14 cellular contexts compared by ENCODE assay signal in the genomic region with DNA sequence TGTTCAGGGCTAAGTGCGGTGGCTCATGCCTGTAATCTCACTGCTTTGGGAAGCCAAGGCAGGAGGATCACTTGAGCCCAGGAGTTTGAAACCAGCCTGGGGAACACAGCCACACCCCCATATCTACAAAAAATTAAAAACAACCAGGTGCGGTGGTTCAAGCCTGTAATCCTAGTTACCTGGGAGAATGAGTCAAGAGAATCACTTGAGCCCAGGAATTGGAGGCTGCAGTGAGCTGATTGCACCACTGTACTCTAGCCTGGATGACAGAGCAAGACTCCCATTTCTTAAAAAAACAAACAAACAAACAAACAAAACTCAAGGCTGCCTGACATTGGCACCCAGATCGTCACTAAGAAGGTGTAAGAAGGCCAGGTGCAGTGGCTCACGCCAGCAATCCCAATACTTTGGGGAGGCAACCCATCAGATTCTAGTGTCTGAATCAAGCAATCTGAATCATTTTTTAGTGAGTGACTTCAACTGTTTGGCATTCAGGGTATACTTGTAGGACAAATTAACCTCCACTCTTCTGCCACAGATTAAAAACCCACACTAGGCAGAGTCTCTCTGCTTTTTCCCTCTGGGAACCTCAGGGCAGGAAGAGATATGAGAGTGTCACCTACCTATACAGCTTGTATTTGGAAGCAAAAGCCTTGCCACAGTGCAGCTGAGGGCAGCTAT. TPM values are rescaled to one million over a fixed set of nuclear protein-coding genes. Genes with fewer than 3 reads are reported as not detected.
DNase-seq lines count a peak whose midpoint lies in the region; ATAC-seq and TF ChIP-seq lines count a peak whose summit lies in the region.
"Had no signal": no experiment of that assay in that cellular context is flagged by ENCODE, and none has a peak within 500 bp of the region (broad histone marks: within the 10 kb centered on the region; RNA-seq: fewer than 3 reads in every experiment).

No MANE protein-coding gene starts in this region.

- H3K36me3 Mint-ChIP-seq in activated T-helper 2 cell treated with anti-CD3 and anti-CD28 coated beads, Interferon-gamma antibody, Interleukin-2, Interleukin-4, amounts not matched to agents 10 μg/mL and 5 μg/mL and 100 μg/mL, durations not matched to agents 14 hours and 24 hours and 36 hours (ENCODE audit: low read depth): peaks cover 97% of the 10 kb centered on the region

- H4K8ac ChIP-seq in neuronal stem cell (ENCODE audit: low read depth, low read length): no peak overlapping the region

- H3K27ac ChIP-seq in right atrium auricular region: peak overlapping the region; percentile 41 to 87
- H3K27ac ChIP-seq in hepatocyte: peak overlapping the region; percentile 99
- H3K27ac ChIP-seq in upper lobe of right lung: peak overlapping the region; percentile 92
- H3K27ac ChIP-seq in neuronal stem cell (replicated peaks; ENCODE audit: low read length): no peak overlapping the region
- H3K27ac ChIP-seq: parathyroid adenoma had no signal

- H3K9me3 ChIP-seq in right atrium auricular region: no peaks in the 10 kb centered on the region
- H3K9me3 ChIP-seq in hepatocyte (ENCODE audit: low read depth): no peaks in the 10 kb centered on the region
- H3K9me3 ChIP-seq in upper lobe of right lung: no peaks in the 10 kb centered on the region
- no peaks in the 10 kb centered on the region for H3K9me3 ChIP-seq in neuronal stem cell (replicated peaks in 1 of 2; ENCODE audit: control insufficient read depth in 2 of 2, insufficient read depth in 1 of 2, low read depth in 1 of 2, low read length in 2 of 2)
- H3K9me3 ChIP-seq: Peyer's patch had no signal

- peak overlapping the region; percentile 91 for H3K27ac Mint-ChIP-seq in activated T-helper 2 cell treated with anti-CD3 and anti-CD28 coated beads, Interferon-gamma antibody, Interleukin-2, Interleukin-4, amounts not matched to agents 10 μg/mL and 5 μg/mL and 100 μg/mL, durations not matched to agents 14 hours and 24 hours and 36 hours

- no peak overlapping the region for H3K18ac ChIP-seq in neuronal stem cell (ENCODE audit: low read length)

- TF ChIP-seq CTCF in right atrium auricular region (IDR thresholded peaks at IDR 0.05): no peak
- TF ChIP-seq CTCF in hepatocyte (IDR thresholded peaks at IDR 0.05; ENCODE audit: poor library complexity): no peak
- TF ChIP-seq CTCF in upper lobe of right lung (IDR thresholded peaks at IDR 0.05): no peak

- H3K4me2 ChIP-seq in hepatocyte: no peak overlapping the region
- no peak overlapping the region for H3K4me2 ChIP-seq in neuronal stem cell (ENCODE audit: insufficient read depth, low read length, poor library complexity, severe bottlenecking)
- H3K4me2 ChIP-seq: GM23338 had no signal

- no peak overlapping the region for H3K4me3 ChIP-seq in right atrium auricular region
- H3K4me3 ChIP-seq in hepatocyte: no peak overlapping the region
- no peak overlapping the region for H3K4me3 ChIP-seq in upper lobe of right lung
- no peak overlapping the region for H3K4me3 ChIP-seq in neuronal stem cell (ENCODE audit: low read length in 2 of 2)
- H3K4me3 ChIP-seq: GM23338, Peyer's patch had no signal

- no peak overlapping the region for H3K4me3 Mint-ChIP-seq in activated T-helper 2 cell treated with anti-CD3 and anti-CD28 coated beads, Interferon-gamma antibody, Interleukin-2, Interleukin-4, amounts not matched to agents 10 μg/mL and 5 μg/mL and 100 μg/mL, durations not matched to agents 14 hours and 24 hours and 36 hours (ENCODE audit: low read depth)
- H3K4me3 Mint-ChIP-seq: GM23338 had no signal

- H2BK12ac ChIP-seq in neuronal stem cell (ENCODE audit: low read length): no peak overlapping the region

- peaks cover 11% of the 10 kb centered on the region for H3K79me1 ChIP-seq in neuronal stem cell (ENCODE audit: low read depth, low read length)

- H3K36me3 ChIP-seq in right atrium auricular region (peaks cover 52% of the 10 kb centered on the region), hepatocyte (replicated peaks; ENCODE audit: insufficient read depth, low read depth) (no peaks in the 10 kb centered on the region), upper lobe of right lung (peaks cover 54% of the 10 kb centered on the region), neuronal stem cell (replicated peaks in 1 of 2; ENCODE audit: control insufficient read depth in 2 of 2, insufficient read depth in 2 of 2, low read length in 2 of 2) (peaks cover 41 to 92% of the 10 kb centered on the region in 2 donors)

- H2AFZ ChIP-seq in hepatocyte (no peak overlapping the region), neuronal stem cell (ENCODE audit: low read length) (no peak overlapping the region)
- H2AFZ ChIP-seq: GM23338, parathyroid adenoma had no signal

- H3K14ac ChIP-seq in neuronal stem cell (ENCODE audit: low read length): no peak overlapping the region

- no peak overlapping the region for H2BK15ac ChIP-seq in neuronal stem cell (ENCODE audit: low read length)

- H4K20me1 ChIP-seq in hepatocyte (ENCODE audit: insufficient read depth, poor library complexity, severe bottlenecking): peaks cover 56% of the 10 kb centered on the region

- H3K27me3 Mint-ChIP-seq in activated T-helper 2 cell treated with anti-CD3 and anti-CD28 coated beads, Interferon-gamma antibody, Interleukin-2, Interleukin-4, amounts not matched to agents 10 μg/mL and 5 μg/mL and 100 μg/mL, durations not matched to agents 14 hours and 24 hours and 36 hours (ENCODE audit: low read depth): no peaks in the 10 kb centered on the region

- H2BK5ac ChIP-seq in neuronal stem cell (ENCODE audit: low read length): no peak overlapping the region

- H2AK5ac ChIP-seq in neuronal stem cell (ENCODE audit: low read depth, low read length): no peak overlapping the region

- peaks cover 0 to 53% of the 10 kb centered on the region in 2 donors for H3K4me1 ChIP-seq in right atrium auricular region
- H3K4me1 ChIP-seq in hepatocyte (ENCODE audit: insufficient read depth): peaks cover 61% of the 10 kb centered on the region
- H3K4me1 ChIP-seq in upper lobe of right lung: peaks cover 51% of the 10 kb centered on the region
- H3K4me1 ChIP-seq in neuronal stem cell (ENCODE audit: control insufficient read depth in 2 of 2, insufficient read depth in 1 of 2, low read depth in 1 of 2, low read length in 2 of 2): peaks cover 4 to 13% of the 10 kb centered on the region in 2 donors

- no peak overlapping the region for H3K23ac ChIP-seq in neuronal stem cell (ENCODE audit: low read depth, low read length, poor library complexity)

- H3K9me2 ChIP-seq in hepatocyte (replicated peaks; ENCODE audit: insufficient read depth): no peaks in the 10 kb centered on the region

- WGBS in hepatocyte (ENCODE audit: low lambda C conversion rate, missing lambda C conversion rate): 92% methylated on average over 4 of the region's 4 CpGs
- WGBS in neuronal stem cell (ENCODE audit: extremely low coverage in 2 of 2, insufficient read length in 2 of 2, insufficient replicate concordance in 1 of 2), 2 donors: no CpG with 5 or more reads among the region's 4 CpGs

- H3K4ac ChIP-seq in neuronal stem cell (ENCODE audit: low read length): no peak overlapping the region

- H3K9me3 Mint-ChIP-seq in activated T-helper 2 cell treated with anti-CD3 and anti-CD28 coated beads, Interferon-gamma antibody, Interleukin-2, Interleukin-4, amounts not matched to agents 10 μg/mL and 5 μg/mL and 100 μg/mL, durations not matched to agents 14 hours and 24 hours and 36 hours: no peaks in the 10 kb centered on the region
- H3K9me3 Mint-ChIP-seq: GM23338 had no signal

- no peak overlapping the region for H3K9ac ChIP-seq in neuronal stem cell (ENCODE audit: low read depth, low read length, poor library complexity)
- H3K9ac ChIP-seq: parathyroid adenoma had no signal

- H2BK120ac ChIP-seq in neuronal stem cell (ENCODE audit: low read depth, low read length): no peak overlapping the region

- intact Hi-C loops in left cardiac atrium (cut with DNase I): loop anchor here in 1 of 2 donors (5.0 to 10.0 kb wide), 2 partner anchors 133 to 286 kb away; no protein-coding TSS in a partner anchor
- intact Hi-C loops in activated T-helper 2 cell treated with anti-CD3 and anti-CD28 coated beads, Interferon-gamma antibody, Interleukin-2, Interleukin-4, amounts not matched to agents 10 μg/mL and 5 μg/mL and 100 μg/mL, durations not matched to agents 14 hours and 24 hours and 36 hours (cut with micrococcal nuclease): loop anchor here (5.0 kb wide), 1 partner anchor 101 kb away; no protein-coding TSS in a partner anchor
- intact Hi-C loops in upper lobe of right lung (cut with DNase I): no loop called here

- peaks cover 52% of the 10 kb centered on the region for H3K4me1 Mint-ChIP-seq in activated T-helper 2 cell treated with anti-CD3 and anti-CD28 coated beads, Interferon-gamma antibody, Interleukin-2, Interleukin-4, amounts not matched to agents 10 μg/mL and 5 μg/mL and 100 μg/mL, durations not matched to agents 14 hours and 24 hours and 36 hours (ENCODE audit: low read depth)

- no peak for ATAC-seq in left cardiac atrium
- ATAC-seq in upper lobe of right lung: peak; percentile 34
- no peak for ATAC-seq in GM18498 (IDR thresholded peaks at IDR 0.05; ENCODE audit: unreplicated experiment)
- ATAC-seq: GM23338 had no signal

- H3K79me2 ChIP-seq in hepatocyte: peaks cover 98% of the 10 kb centered on the region

- H3K27me3 ChIP-seq in right atrium auricular region (no peaks in the 10 kb centered on the region), hepatocyte (no peaks in the 10 kb centered on the region), upper lobe of right lung (no peaks in the 10 kb centered on the region), neuronal stem cell (ENCODE audit: control insufficient read depth in 3 of 3, insufficient read depth in 3 of 3, low read depth in 1 of 3, low read length in 3 of 3) (no peaks in the 10 kb centered on the region)
- H3K27me3 ChIP-seq: Peyer's patch had no signal

- no peak for DNase-seq in right atrium auricular region (ENCODE audit: low spot score)
- no peak for DNase-seq in left cardiac atrium
- DNase-seq in activated T-helper 2 cell treated with anti-CD3 and anti-CD28 coated beads, Interferon-gamma antibody, Interleukin-2, Interleukin-4, amounts not matched to agents 10 μg/mL and 5 μg/mL and 100 μg/mL, durations not matched to agents 14 hours and 24 hours and 36 hours (ENCODE audit: low spot score): no peak
- DNase-seq in hepatocyte (ENCODE audit: low spot score): no peak
- no peak for DNase-seq in upper lobe of right lung
- DNase-seq in NCI-H345 treated with DMSO at 0.1 percent for 48 hours (lab: John Stamatoyannopoulos, UW; ENCODE audit: unreplicated experiment): no peak
- no peak for DNase-seq in neuronal stem cell (ENCODE audit: low spot score)
- DNase-seq: DMS79, NCI-H1105, NCI-H446 treated with DMSO at 0.1 percent for 48 hours, Peyer's patch had no signal

- H4K91ac ChIP-seq in neuronal stem cell (ENCODE audit: low read depth, low read length, poor library complexity): no peak overlapping the region

RNA-seq across cellular contexts. Expression of gene PLAGL2, which starts 6.1 kb away (rescaled TPM):
- total RNA-seq in right atrium auricular region (1 to 10 TPM; 7.0 to 8.1 TPM), left cardiac atrium (1 to 10 TPM; 6.9 to 8.0 TPM), hepatocyte (41.1 and 44.6 TPM in 2 replicates), upper lobe of right lung (15.9 TPM)
- total RNA-seq in activated T-helper 2 cell treated with anti-CD3 and anti-CD28 coated beads, Interferon-gamma antibody, Interleukin-2, Interleukin-4, amounts not matched to agents 10 μg/mL and 5 μg/mL and 100 μg/mL, durations not matched to agents 14 hours and 24 hours and 36 hours: 125 and 126 TPM in 2 replicates
- 31.7 and 39.7 TPM in 2 replicates for polyA plus RNA-seq in hepatocyte
- 35.6 TPM for polyA plus RNA-seq in neuronal stem cell (2013, experiment 1 of 2)
- polyA plus RNA-seq in neuronal stem cell (2013, experiment 2 of 2): 34.8 TPM

RNA-seq across cellular contexts. Expression of gene POFUT1, which starts 6.2 kb away (rescaled TPM):
- total RNA-seq in right atrium auricular region (10 to 100 TPM; 26.8 to 31.6 TPM), left cardiac atrium (10 to 100 TPM; 25.5 to 28.6 TPM), hepatocyte (81.4 and 87.3 TPM in 2 replicates), upper lobe of right lung (31.5 TPM)
- total RNA-seq in activated T-helper 2 cell treated with anti-CD3 and anti-CD28 coated beads, Interferon-gamma antibody, Interleukin-2, Interleukin-4, amounts not matched to agents 10 μg/mL and 5 μg/mL and 100 μg/mL, durations not matched to agents 14 hours and 24 hours and 36 hours: 67.4 and 68.8 TPM in 2 replicates
- 39.4 and 42.0 TPM in 2 replicates for polyA plus RNA-seq in hepatocyte
- 17.5 TPM for polyA plus RNA-seq in neuronal stem cell (2013, experiment 1 of 2)
- polyA plus RNA-seq in neuronal stem cell (2013, experiment 2 of 2): 18.2 TPM
